ENCODE assay signal across 17 cellular contexts in genomic region chr1:111987502-111987901, GRCh38. TPM values are rescaled to one million over a fixed set of nuclear protein-coding genes. Genes with fewer than 3 reads are reported as not detected.
DNase-seq lines count a peak whose midpoint lies in the region; ATAC-seq and TF ChIP-seq lines count a peak whose summit lies in the region.
"Had no signal": no experiment of that assay in that cellular context is flagged by ENCODE, and none has a peak within 500 bp of the region (broad histone marks: within the 10 kb centered on the region; RNA-seq: fewer than 3 reads in every experiment).

No MANE protein-coding gene starts in this region.

- TF ChIP-seq CTCF in dorsolateral prefrontal cortex (IDR thresholded peaks at IDR 0.05 in 54 of 56, conservative IDR thresholded peaks at IDR 0.05 in 2 of 56; ENCODE audit: low read depth in 1 of 56, partially characterized antibody in 56 of 56) (no peak), right atrium auricular region (IDR thresholded peaks at IDR 0.05) (no peak), gastrocnemius medialis (IDR thresholded peaks at IDR 0.05 in 4 of 5, conservative IDR thresholded peaks at IDR 0.05 in 1 of 5) (no peak)

- POLR2A ChIA-PET in naive thymus-derived CD8-positive, alpha-beta T cell (lab: Charles Lee) = interaction anchor here (0.5 kb wide), 1 partner anchor 129 kb away, joined by 3 read pairs; no protein-coding TSS in a partner anchor

- H3K27me3 Mint-ChIP-seq in effector memory CD8-positive, alpha-beta T cell = peaks cover 58 to 80% of the 10 kb centered on the region in 2 donors
- H3K27me3 Mint-ChIP-seq in naive thymus-derived CD8-positive, alpha-beta T cell = peaks cover 33 to 76% (median 59%) of the 10 kb centered on the region in 5 donors

- H3K4me3 ChIP-seq in dorsolateral prefrontal cortex = peak overlapping the region in 54 of 59 donors; percentile 21 to 79 (median 69)
- peak overlapping the region; percentile 67 to 69 for H3K4me3 ChIP-seq in right atrium auricular region
- no peak overlapping the region for H3K4me3 ChIP-seq in gastrocnemius medialis
- H3K4me3 ChIP-seq: Peyer's patch had no signal

- H3K36me3 ChIP-seq in right atrium auricular region = no peaks in the 10 kb centered on the region
- no peaks in the 10 kb centered on the region for H3K36me3 ChIP-seq in gastrocnemius medialis
- H3K36me3 ChIP-seq: Peyer's patch had no signal

- peak overlapping the region in 14 of 59 donors; percentile 1 to 92 (median 24) for H3K27ac ChIP-seq in dorsolateral prefrontal cortex
- peak overlapping the region; percentile 83 to 89 for H3K27ac ChIP-seq in right atrium auricular region
- peak overlapping the region; percentile 70 to 84 (median 72) for H3K27ac ChIP-seq in gastrocnemius medialis
- H3K27ac ChIP-seq: Peyer's patch had no signal

- H3K36me3 Mint-ChIP-seq in effector memory CD8-positive, alpha-beta T cell (ENCODE audit: insufficient read depth) = no peaks in the 10 kb centered on the region
- no peaks in the 10 kb centered on the region for H3K36me3 Mint-ChIP-seq in naive thymus-derived CD8-positive, alpha-beta T cell

- H3K4me1 Mint-ChIP-seq in effector memory CD8-positive, alpha-beta T cell (ENCODE audit: low read depth in 2 of 2) = peaks cover 10% of the 10 kb centered on the region in 2 donors
- peaks cover 3 to 24% (median 15%) of the 10 kb centered on the region in 4 donors for H3K4me1 Mint-ChIP-seq in naive thymus-derived CD8-positive, alpha-beta T cell

- intact Hi-C loops in dorsolateral prefrontal cortex (cut with DNase I) (no loop called here), gastrocnemius medialis (cut with DNase I; ENCODE audit: low total_unique reads) (no loop called here)

- H3K27ac Mint-ChIP-seq in effector memory CD8-positive, alpha-beta T cell = no peak overlapping the region
- H3K27ac Mint-ChIP-seq in naive thymus-derived CD8-positive, alpha-beta T cell = no peak overlapping the region

- H3K9me3 Mint-ChIP-seq in effector memory CD8-positive, alpha-beta T cell = no peaks in the 10 kb centered on the region
- no peaks in the 10 kb centered on the region for H3K9me3 Mint-ChIP-seq in naive thymus-derived CD8-positive, alpha-beta T cell

- DNase-seq in G401 (ENCODE audit: low spot score) (peak; percentile 80), dorsolateral prefrontal cortex (peak in 1 of 10 donors; percentile 56), right atrium auricular region (ENCODE audit: low spot score) (no peak), gastrocnemius medialis (no peak)
- no peak for DNase-seq in effector memory CD8-positive, alpha-beta T cell
- no peak for DNase-seq in naive thymus-derived CD8-positive, alpha-beta T cell
- DNase-seq: DMS 273 treated with DMSO at 0.1 percent for 48 hours, IMR-90, Kasumi-1, NCI-H187 treated with DMSO at 0.1 percent for 48 hours, NCI-H2171, NCI-H446 treated with DMSO at 0.1 percent for 48 hours, NCI-H774, Peyer's patch had no signal

- no peaks in the 10 kb centered on the region for H3K9me3 ChIP-seq in right atrium auricular region
- H3K9me3 ChIP-seq in gastrocnemius medialis = no peaks in the 10 kb centered on the region
- H3K9me3 ChIP-seq: Peyer's patch had no signal

- H3K4me1 ChIP-seq in right atrium auricular region (peaks cover 0 to 37% of the 10 kb centered on the region in 2 donors), gastrocnemius medialis (peaks cover 27 to 40% of the 10 kb centered on the region in 2 donors)

- TF ChIP-seq POLR2A in gastrocnemius medialis (IDR thresholded peaks at IDR 0.05) = no peak

- H3K4me3 Mint-ChIP-seq in effector memory CD8-positive, alpha-beta T cell = no peak overlapping the region
- H3K4me3 Mint-ChIP-seq in naive thymus-derived CD8-positive, alpha-beta T cell = no peak overlapping the region

- ATAC-seq in gastrocnemius medialis (no peak), GM18870 (IDR thresholded peaks at IDR 0.05; ENCODE audit: unreplicated experiment) (no peak), HG03025 (IDR thresholded peaks at IDR 0.05; ENCODE audit: low FRiP score, unreplicated experiment) (no peak)
- no peak for ATAC-seq in effector memory CD8-positive, alpha-beta T cell (replicated peaks)
- ATAC-seq in naive thymus-derived CD8-positive, alpha-beta T cell = no peak
- ATAC-seq: HCT116 had no signal

- H3K27me3 ChIP-seq in dorsolateral prefrontal cortex (peaks cover 0 to 2% (median 0%) of the 10 kb centered on the region in 45 donors), right atrium auricular region (peaks cover 0 to 2% of the 10 kb centered on the region in 2 donors), gastrocnemius medialis (no peaks in the 10 kb centered on the region)
- H3K27me3 ChIP-seq: Peyer's patch had no signal

- in situ Hi-C loops in G401 (cut with HindIII; ENCODE audit: low sequenced_read_pairs) = no loop called here
- in situ Hi-C loops in gastrocnemius medialis (cut with MboI; ENCODE audit: low sequenced_read_pairs in 4 of 4) = loop anchor here in 2 of 4 donors (25.0 kb wide), 1 partner anchor 200 kb away; no protein-coding TSS in a partner anchor

RNA-seq across cellular contexts. Expression of gene KCND3, which starts 2.0 kb away (rescaled TPM):
- 0.10 TPM in 1 of 2 replicates, not detected in the other for total RNA-seq in G401 (2014; rRNA removed; shearing (Covaris generic))
- total RNA-seq in dorsolateral prefrontal cortex (100 to 1,000 TPM in 4 of 120 experiments, 10 to 100 TPM in 116; 24.2 to 117 (median 79.1) TPM), right atrium auricular region (10 to 100 TPM; 19.6 to 24.9 TPM), gastrocnemius medialis (1 to 10 TPM; 1.2 to 2.6 (median 1.5) TPM)
- not detected for total RNA-seq in naive thymus-derived CD8-positive, alpha-beta T cell
- polyA plus RNA-seq in naive thymus-derived CD8-positive, alpha-beta T cell = under 1 TPM; 0.02 to 0.13 (median 0.06) TPM

Comparison
In these comparisons a context has a peak if more than half of its experiments do, and no peak if none do; other contexts are left out.
1. H3K4me3 ChIP-seq: peak in dorsolateral prefrontal cortex (54 of 59) and right atrium auricular region (2 of 2); none in gastrocnemius medialis (0 of 4).
2. RNA of gene KCND3, which starts 2.0 kb away (total RNA-seq): 24.2 to 117 TPM in dorsolateral prefrontal cortex and 19.6 to 24.9 TPM in right atrium auricular region; 1.2 to 2.6 TPM in gastrocnemius medialis, 0.10 TPM in G401 and not detected in naive thymus-derived CD8-positive, alpha-beta T cell; every median in the first group is over 4 times any median in the second.